In genomic region chr15:84819291-84819768, GRCh38 we compare ENCODE assay signal across 9 cellular contexts. TPM values are rescaled to one million over a fixed set of nuclear protein-coding genes. Genes with fewer than 3 reads are reported as not detected.
DNase-seq lines count a peak whose midpoint lies in the region; ATAC-seq and TF ChIP-seq lines count a peak whose summit lies in the region.
"Had no signal": no experiment of that assay in that cellular context is flagged by ENCODE, and none has a peak within 500 bp of the region (broad histone marks: within the 10 kb centered on the region; RNA-seq: fewer than 3 reads in every experiment).

No MANE protein-coding gene starts in this region.

- ATAC-seq in psoas muscle (peak; percentile 6 to 47 (median 18)), GM21526 (IDR thresholded peaks at IDR 0.05; ENCODE audit: low FRiP score, unreplicated experiment) (no peak)

- WGBS in hepatocyte (ENCODE audit: low lambda C conversion rate, missing lambda C conversion rate) = 37% methylated on average over 3 of the region's 3 CpGs
- 12 to 17% (median 14%) methylated on average over 3 of the region's 3 CpGs for WGBS in psoas muscle, 3 donors

- TF ChIP-seq CTCF in Calu3 (IDR thresholded peaks at IDR 0.05; ENCODE audit: unreplicated experiment) (peak; percentile 21), ascending aorta (IDR thresholded peaks at IDR 0.05) (peak in 1 of 3 experiments; percentile 14), hepatocyte (IDR thresholded peaks at IDR 0.05; ENCODE audit: poor library complexity) (no peak), psoas muscle (IDR thresholded peaks at IDR 0.05) (no peak)

- H3K4me2 ChIP-seq in hepatocyte = peak overlapping the region; percentile 67

- H3K27ac Mint-ChIP-seq in Calu3 (ENCODE audit: unreplicated experiment) = peak overlapping the region; percentile 75

- H3K36me3 Mint-ChIP-seq in Calu3 (ENCODE audit: insufficient read depth, unreplicated experiment) = peaks cover 5% of the 10 kb centered on the region

- H3K27ac ChIP-seq in ascending aorta (peak overlapping the region; percentile 98 to 99), hepatocyte (peak overlapping the region; percentile 99), psoas muscle (peak overlapping the region; percentile 99)

- no peaks in the 10 kb centered on the region for H3K9me3 Mint-ChIP-seq in Calu3 (ENCODE audit: low read depth, unreplicated experiment)

- H3K4me3 ChIP-seq in ascending aorta = peak overlapping the region; percentile 67 to 77
- no peak overlapping the region for H3K4me3 ChIP-seq in hepatocyte
- H3K4me3 ChIP-seq in psoas muscle = peak overlapping the region; percentile 90

- H3K79me2 ChIP-seq in hepatocyte = peaks cover 48% of the 10 kb centered on the region

- DNase-seq in Calu3 (no peak), ascending aorta (ENCODE audit: low spot score in 2 of 2) (no peak), hepatocyte (ENCODE audit: low spot score) (peak; percentile 44), psoas muscle (peak; percentile 43 to 80), glomerular visceral epithelial cell (ENCODE audit: extremely low spot score) (no peak), nucleus accumbens (lab: John Stamatoyannopoulos, UW) (no peak), SK-N-DZ (ENCODE audit: low spot score) (no peak)
- DNase-seq: NCI-H226 had no signal

- no peak overlapping the region for H2AFZ ChIP-seq in hepatocyte

- H3K9me3 ChIP-seq in ascending aorta (no peaks in the 10 kb centered on the region), hepatocyte (ENCODE audit: low read depth) (no peaks in the 10 kb centered on the region), psoas muscle (no peaks in the 10 kb centered on the region)

- H3K36me3 ChIP-seq in ascending aorta = no peaks in the 10 kb centered on the region
- H3K36me3 ChIP-seq in hepatocyte (replicated peaks; ENCODE audit: insufficient read depth, low read depth) = no peaks in the 10 kb centered on the region
- H3K36me3 ChIP-seq in psoas muscle (ENCODE audit: insufficient read depth in 1 of 2, low read depth in 1 of 2) = peaks cover 4 to 23% of the 10 kb centered on the region in 2 donors

- CTCF ChIA-PET in Calu3 (lab: Charles Lee) = interaction anchor here (0.7 to 1.1 kb wide), 2 partner anchors 10 to 472 kb away, joined by 3 read pairs; no protein-coding TSS in a partner anchor

- H3K4me1 Mint-ChIP-seq in Calu3 (ENCODE audit: low read depth, unreplicated experiment) = peaks cover 32% of the 10 kb centered on the region

- H3K4me3 Mint-ChIP-seq in Calu3 (ENCODE audit: low read depth, unreplicated experiment) = no peak overlapping the region

- H3K27me3 ChIP-seq in ascending aorta (no peaks in the 10 kb centered on the region), hepatocyte (no peaks in the 10 kb centered on the region), psoas muscle (ENCODE audit: insufficient read depth in 3 of 3, low read length in 2 of 3) (no peaks in the 10 kb centered on the region)

- H4K20me1 ChIP-seq in hepatocyte (ENCODE audit: insufficient read depth, poor library complexity, severe bottlenecking) = no peaks in the 10 kb centered on the region

- BruUV-seq in Calu3 (replicated peaks; lab: Mats Ljungman, UMichigan) = no TSS peak

- no peaks in the 10 kb centered on the region for H3K9me2 ChIP-seq in hepatocyte (replicated peaks; ENCODE audit: insufficient read depth)

- intact Hi-C loops in Calu3 (cut with micrococcal nuclease; ENCODE audit: unreplicated experiment) (no loop called here), ascending aorta (cut with DNase I) (loop anchor here (2.0 kb wide), 1 partner anchor 93 kb away; no protein-coding TSS in a partner anchor), psoas muscle (cut with DNase I) (loop anchor here (2.0 to 5.0 kb wide), 3 partner anchors 55 to 167 kb away; partner anchors contain the start of genes WDR73 (in 1 of the 2) and ZNF592 (in 1 of the 2))

- H3K4me1 ChIP-seq in ascending aorta = peaks cover 12 to 57% of the 10 kb centered on the region in 2 donors
- H3K4me1 ChIP-seq in hepatocyte (ENCODE audit: insufficient read depth) = peaks cover 34% of the 10 kb centered on the region
- peaks cover 64% of the 10 kb centered on the region for H3K4me1 ChIP-seq in psoas muscle

- H3K27me3 Mint-ChIP-seq in Calu3 (ENCODE audit: unreplicated experiment) = no peaks in the 10 kb centered on the region

RNA-seq across cellular contexts. Expression of gene ALPK3, which starts 2.2 kb away (rescaled TPM):
- total RNA-seq in Calu3 (2022) = 4.6 TPM in 2 replicates
- 38.0 TPM for total RNA-seq in ascending aorta
- 25.3 and 25.9 TPM in 2 replicates for total RNA-seq in hepatocyte
- polyA plus RNA-seq in hepatocyte = 6.0 and 7.1 TPM in 2 replicates
- total RNA-seq in psoas muscle = 100 to 1,000 TPM; 199 to 461 (median 304) TPM
- 100 to 1,000 TPM in 2 of 3 donors, 10 to 100 TPM in 1; 75.7 to 357 (median 117) TPM for polyA plus RNA-seq in psoas muscle
- polyA plus RNA-seq in SK-N-DZ (2014; cell fraction: cytosol; rRNA removed) = 0.12 and 0.14 TPM in 2 replicates
- 0.05 and 0.64 TPM in 2 replicates for polyA plus RNA-seq in SK-N-DZ (2014; cell fraction: nucleus; rRNA removed)

Comparison
In these comparisons a context has a peak if more than half of its experiments do, and no peak if none do; other contexts are left out.
1. DNase-seq: peak in hepatocyte (single experiment) and psoas muscle (2 of 2); none in Calu3 (single experiment), ascending aorta (0 of 2), glomerular visceral epithelial cell (single experiment), nucleus accumbens (0 of 56) and SK-N-DZ (single experiment).
2. Peak in every context shown above with its lines, with median percentiles within 50 percentile points of each other: H3K27ac ChIP-seq.